1 cellular context compared by ENCODE assay signal in the genomic region with DNA sequence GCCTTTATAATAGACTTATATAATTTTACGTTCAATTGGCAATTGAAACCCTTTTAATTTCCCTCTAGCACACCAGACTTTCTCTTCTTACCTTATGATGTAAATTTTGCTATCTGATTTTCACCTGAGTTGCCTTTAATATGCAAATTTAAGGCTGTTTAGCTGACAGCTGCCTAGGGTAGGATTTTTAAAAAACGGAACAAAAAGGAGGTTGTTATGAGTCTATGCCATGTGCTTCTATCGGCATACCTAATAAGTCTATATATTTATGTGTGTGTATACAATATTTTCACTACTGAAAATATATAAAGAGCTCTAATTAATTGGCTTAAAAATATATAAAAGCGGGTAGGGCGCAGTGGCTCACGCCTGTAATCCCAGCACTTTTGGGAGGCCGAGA.
A peak's percentile ranks its signal among the peaks of the same experiment; 100 is the strongest.
TF ChIP-seq lines count a peak whose summit lies in the region.

No MANE protein-coding gene starts in this region.

TF ChIP-seq in GM12878, 131 proteins besides CTCF, POLR2A, EP300 and RAD21:
- TF ChIP-seq, protein P1, sequence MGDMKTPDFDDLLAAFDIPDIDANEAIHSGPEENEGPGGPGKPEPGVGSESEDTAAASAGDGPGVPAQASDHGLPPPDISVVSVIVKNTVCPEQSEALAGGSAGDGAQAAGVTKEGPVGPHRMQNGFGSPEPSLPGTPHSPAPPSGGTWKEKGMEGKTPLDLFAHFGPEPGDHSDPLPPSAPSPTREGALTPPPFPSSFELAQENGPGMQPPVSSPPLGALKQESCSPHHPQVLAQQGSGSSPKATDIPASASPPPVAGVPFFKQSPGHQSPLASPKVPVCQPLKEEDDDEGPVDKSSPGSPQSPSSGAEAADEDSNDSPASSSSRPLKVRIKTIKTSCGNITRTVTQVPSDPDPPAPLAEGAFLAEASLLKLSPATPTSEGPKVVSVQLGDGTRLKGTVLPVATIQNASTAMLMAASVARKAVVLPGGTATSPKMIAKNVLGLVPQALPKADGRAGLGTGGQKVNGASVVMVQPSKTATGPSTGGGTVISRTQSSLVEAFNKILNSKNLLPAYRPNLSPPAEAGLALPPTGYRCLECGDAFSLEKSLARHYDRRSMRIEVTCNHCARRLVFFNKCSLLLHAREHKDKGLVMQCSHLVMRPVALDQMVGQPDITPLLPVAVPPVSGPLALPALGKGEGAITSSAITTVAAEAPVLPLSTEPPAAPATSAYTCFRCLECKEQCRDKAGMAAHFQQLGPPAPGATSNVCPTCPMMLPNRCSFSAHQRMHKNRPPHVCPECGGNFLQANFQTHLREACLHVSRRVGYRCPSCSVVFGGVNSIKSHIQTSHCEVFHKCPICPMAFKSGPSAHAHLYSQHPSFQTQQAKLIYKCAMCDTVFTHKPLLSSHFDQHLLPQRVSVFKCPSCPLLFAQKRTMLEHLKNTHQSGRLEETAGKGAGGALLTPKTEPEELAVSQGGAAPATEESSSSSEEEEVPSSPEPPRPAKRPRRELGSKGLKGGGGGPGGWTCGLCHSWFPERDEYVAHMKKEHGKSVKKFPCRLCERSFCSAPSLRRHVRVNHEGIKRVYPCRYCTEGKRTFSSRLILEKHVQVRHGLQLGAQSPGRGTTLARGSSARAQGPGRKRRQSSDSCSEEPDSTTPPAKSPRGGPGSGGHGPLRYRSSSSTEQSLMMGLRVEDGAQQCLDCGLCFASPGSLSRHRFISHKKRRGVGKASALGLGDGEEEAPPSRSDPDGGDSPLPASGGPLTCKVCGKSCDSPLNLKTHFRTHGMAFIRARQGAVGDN (IDR thresholded peaks at IDR 0.05), result no peak
- TF ChIP-seq SMAD1 (IDR thresholded peaks at IDR 0.05; ENCODE audit: low read depth, partially characterized antibody) (no peak), ATF7 (IDR thresholded peaks at IDR 0.05; ENCODE audit: low read depth) (no peak), POU2F2 (IDR thresholded peaks at IDR 0.05; ENCODE audit: borderline replicate concordance, low read depth, low read length) (0 out of 3 replicates have a peak, but pooled peaks have one; percentile 24), MXI1 (IDR thresholded peaks at IDR 0.05; ENCODE audit: low read depth, low read length) (peak; percentile 21; the same call in 1 of the 2 replicates), CHD2 (IDR thresholded peaks at IDR 0.05; ENCODE audit: borderline replicate concordance, low read depth, low read length) (no peak), ZNF274 (IDR thresholded peaks at IDR 0.05; ENCODE audit: insufficient read depth, insufficient read length) (no peak), SUZ12 (IDR thresholded peaks at IDR 0.05; ENCODE audit: unreplicated experiment) (no peak), SMARCA5 (IDR thresholded peaks at IDR 0.05) (no peak), SMAD5 (IDR thresholded peaks at IDR 0.05; ENCODE audit: low read depth) (no peak), HDGF (IDR thresholded peaks at IDR 0.05) (no peak), CHD1 (IDR thresholded peaks at IDR 0.05; ENCODE audit: low read depth, low read length) (no peak), MEF2A (IDR thresholded peaks at IDR 0.05; ENCODE audit: insufficient read depth, low read depth, low read length) (no peak), CREB1 (IDR thresholded peaks at IDR 0.05; ENCODE audit: low read depth) (no peak)
- TF ChIP-seq, protein P2, sequence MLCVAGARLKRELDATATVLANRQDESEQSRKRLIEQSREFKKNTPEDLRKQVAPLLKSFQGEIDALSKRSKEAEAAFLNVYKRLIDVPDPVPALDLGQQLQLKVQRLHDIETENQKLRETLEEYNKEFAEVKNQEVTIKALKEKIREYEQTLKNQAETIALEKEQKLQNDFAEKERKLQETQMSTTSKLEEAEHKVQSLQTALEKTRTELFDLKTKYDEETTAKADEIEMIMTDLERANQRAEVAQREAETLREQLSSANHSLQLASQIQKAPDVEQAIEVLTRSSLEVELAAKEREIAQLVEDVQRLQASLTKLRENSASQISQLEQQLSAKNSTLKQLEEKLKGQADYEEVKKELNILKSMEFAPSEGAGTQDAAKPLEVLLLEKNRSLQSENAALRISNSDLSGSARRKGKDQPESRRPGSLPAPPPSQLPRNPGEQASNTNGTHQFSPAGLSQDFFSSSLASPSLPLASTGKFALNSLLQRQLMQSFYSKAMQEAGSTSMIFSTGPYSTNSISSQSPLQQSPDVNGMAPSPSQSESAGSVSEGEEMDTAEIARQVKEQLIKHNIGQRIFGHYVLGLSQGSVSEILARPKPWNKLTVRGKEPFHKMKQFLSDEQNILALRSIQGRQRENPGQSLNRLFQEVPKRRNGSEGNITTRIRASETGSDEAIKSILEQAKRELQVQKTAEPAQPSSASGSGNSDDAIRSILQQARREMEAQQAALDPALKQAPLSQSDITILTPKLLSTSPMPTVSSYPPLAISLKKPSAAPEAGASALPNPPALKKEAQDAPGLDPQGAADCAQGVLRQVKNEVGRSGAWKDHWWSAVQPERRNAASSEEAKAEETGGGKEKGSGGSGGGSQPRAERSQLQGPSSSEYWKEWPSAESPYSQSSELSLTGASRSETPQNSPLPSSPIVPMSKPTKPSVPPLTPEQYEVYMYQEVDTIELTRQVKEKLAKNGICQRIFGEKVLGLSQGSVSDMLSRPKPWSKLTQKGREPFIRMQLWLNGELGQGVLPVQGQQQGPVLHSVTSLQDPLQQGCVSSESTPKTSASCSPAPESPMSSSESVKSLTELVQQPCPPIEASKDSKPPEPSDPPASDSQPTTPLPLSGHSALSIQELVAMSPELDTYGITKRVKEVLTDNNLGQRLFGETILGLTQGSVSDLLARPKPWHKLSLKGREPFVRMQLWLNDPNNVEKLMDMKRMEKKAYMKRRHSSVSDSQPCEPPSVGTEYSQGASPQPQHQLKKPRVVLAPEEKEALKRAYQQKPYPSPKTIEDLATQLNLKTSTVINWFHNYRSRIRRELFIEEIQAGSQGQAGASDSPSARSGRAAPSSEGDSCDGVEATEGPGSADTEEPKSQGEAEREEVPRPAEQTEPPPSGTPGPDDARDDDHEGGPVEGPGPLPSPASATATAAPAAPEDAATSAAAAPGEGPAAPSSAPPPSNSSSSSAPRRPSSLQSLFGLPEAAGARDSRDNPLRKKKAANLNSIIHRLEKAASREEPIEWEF (IDR thresholded peaks at IDR 0.05; ENCODE audit: insufficient replicate concordance, low read depth, low read length), result no peak
- TF ChIP-seq, protein P3, sequence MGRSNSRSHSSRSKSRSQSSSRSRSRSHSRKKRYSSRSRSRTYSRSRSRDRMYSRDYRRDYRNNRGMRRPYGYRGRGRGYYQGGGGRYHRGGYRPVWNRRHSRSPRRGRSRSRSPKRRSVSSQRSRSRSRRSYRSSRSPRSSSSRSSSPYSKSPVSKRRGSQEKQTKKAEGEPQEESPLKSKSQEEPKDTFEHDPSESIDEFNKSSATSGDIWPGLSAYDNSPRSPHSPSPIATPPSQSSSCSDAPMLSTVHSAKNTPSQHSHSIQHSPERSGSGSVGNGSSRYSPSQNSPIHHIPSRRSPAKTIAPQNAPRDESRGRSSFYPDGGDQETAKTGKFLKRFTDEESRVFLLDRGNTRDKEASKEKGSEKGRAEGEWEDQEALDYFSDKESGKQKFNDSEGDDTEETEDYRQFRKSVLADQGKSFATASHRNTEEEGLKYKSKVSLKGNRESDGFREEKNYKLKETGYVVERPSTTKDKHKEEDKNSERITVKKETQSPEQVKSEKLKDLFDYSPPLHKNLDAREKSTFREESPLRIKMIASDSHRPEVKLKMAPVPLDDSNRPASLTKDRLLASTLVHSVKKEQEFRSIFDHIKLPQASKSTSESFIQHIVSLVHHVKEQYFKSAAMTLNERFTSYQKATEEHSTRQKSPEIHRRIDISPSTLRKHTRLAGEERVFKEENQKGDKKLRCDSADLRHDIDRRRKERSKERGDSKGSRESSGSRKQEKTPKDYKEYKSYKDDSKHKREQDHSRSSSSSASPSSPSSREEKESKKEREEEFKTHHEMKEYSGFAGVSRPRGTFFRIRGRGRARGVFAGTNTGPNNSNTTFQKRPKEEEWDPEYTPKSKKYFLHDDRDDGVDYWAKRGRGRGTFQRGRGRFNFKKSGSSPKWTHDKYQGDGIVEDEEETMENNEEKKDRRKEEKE (IDR thresholded peaks at IDR 0.05), result no peak
- TF ChIP-seq, protein P4, sequence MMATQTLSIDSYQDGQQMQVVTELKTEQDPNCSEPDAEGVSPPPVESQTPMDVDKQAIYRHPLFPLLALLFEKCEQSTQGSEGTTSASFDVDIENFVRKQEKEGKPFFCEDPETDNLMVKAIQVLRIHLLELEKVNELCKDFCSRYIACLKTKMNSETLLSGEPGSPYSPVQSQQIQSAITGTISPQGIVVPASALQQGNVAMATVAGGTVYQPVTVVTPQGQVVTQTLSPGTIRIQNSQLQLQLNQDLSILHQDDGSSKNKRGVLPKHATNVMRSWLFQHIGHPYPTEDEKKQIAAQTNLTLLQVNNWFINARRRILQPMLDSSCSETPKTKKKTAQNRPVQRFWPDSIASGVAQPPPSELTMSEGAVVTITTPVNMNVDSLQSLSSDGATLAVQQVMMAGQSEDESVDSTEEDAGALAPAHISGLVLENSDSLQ (IDR thresholded peaks at IDR 0.05), result peak; percentile 31; the same call in 1 of the 2 replicates
- TF ChIP-seq, protein P5, sequence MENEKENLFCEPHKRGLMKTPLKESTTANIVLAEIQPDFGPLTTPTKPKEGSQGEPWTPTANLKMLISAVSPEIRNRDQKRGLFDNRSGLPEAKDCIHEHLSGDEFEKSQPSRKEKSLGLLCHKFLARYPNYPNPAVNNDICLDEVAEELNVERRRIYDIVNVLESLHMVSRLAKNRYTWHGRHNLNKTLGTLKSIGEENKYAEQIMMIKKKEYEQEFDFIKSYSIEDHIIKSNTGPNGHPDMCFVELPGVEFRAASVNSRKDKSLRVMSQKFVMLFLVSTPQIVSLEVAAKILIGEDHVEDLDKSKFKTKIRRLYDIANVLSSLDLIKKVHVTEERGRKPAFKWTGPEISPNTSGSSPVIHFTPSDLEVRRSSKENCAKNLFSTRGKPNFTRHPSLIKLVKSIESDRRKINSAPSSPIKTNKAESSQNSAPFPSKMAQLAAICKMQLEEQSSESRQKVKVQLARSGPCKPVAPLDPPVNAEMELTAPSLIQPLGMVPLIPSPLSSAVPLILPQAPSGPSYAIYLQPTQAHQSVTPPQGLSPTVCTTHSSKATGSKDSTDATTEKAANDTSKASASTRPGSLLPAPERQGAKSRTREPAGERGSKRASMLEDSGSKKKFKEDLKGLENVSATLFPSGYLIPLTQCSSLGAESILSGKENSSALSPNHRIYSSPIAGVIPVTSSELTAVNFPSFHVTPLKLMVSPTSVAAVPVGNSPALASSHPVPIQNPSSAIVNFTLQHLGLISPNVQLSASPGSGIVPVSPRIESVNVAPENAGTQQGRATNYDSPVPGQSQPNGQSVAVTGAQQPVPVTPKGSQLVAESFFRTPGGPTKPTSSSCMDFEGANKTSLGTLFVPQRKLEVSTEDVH (IDR thresholded peaks at IDR 0.05; ENCODE audit: low read depth, partially characterized antibody), result no peak
- TF ChIP-seq, protein P6, sequence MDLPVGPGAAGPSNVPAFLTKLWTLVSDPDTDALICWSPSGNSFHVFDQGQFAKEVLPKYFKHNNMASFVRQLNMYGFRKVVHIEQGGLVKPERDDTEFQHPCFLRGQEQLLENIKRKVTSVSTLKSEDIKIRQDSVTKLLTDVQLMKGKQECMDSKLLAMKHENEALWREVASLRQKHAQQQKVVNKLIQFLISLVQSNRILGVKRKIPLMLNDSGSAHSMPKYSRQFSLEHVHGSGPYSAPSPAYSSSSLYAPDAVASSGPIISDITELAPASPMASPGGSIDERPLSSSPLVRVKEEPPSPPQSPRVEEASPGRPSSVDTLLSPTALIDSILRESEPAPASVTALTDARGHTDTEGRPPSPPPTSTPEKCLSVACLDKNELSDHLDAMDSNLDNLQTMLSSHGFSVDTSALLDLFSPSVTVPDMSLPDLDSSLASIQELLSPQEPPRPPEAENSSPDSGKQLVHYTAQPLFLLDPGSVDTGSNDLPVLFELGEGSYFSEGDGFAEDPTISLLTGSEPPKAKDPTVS (IDR thresholded peaks at IDR 0.05; ENCODE audit: low read depth, low read length), result no peak
- TF ChIP-seq, protein P7, sequence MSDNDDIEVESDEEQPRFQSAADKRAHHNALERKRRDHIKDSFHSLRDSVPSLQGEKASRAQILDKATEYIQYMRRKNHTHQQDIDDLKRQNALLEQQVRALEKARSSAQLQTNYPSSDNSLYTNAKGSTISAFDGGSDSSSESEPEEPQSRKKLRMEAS (IDR thresholded peaks at IDR 0.05; ENCODE audit: low read depth, low read length), result no peak
- TF ChIP-seq, protein P8, sequence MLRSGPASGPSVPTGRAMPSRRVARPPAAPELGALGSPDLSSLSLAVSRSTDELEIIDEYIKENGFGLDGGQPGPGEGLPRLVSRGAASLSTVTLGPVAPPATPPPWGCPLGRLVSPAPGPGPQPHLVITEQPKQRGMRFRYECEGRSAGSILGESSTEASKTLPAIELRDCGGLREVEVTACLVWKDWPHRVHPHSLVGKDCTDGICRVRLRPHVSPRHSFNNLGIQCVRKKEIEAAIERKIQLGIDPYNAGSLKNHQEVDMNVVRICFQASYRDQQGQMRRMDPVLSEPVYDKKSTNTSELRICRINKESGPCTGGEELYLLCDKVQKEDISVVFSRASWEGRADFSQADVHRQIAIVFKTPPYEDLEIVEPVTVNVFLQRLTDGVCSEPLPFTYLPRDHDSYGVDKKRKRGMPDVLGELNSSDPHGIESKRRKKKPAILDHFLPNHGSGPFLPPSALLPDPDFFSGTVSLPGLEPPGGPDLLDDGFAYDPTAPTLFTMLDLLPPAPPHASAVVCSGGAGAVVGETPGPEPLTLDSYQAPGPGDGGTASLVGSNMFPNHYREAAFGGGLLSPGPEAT (IDR thresholded peaks at IDR 0.05; ENCODE audit: low read depth), result no peak
